Comparison of ENCODE assay signal across 7 cellular contexts in the genomic region with DNA sequence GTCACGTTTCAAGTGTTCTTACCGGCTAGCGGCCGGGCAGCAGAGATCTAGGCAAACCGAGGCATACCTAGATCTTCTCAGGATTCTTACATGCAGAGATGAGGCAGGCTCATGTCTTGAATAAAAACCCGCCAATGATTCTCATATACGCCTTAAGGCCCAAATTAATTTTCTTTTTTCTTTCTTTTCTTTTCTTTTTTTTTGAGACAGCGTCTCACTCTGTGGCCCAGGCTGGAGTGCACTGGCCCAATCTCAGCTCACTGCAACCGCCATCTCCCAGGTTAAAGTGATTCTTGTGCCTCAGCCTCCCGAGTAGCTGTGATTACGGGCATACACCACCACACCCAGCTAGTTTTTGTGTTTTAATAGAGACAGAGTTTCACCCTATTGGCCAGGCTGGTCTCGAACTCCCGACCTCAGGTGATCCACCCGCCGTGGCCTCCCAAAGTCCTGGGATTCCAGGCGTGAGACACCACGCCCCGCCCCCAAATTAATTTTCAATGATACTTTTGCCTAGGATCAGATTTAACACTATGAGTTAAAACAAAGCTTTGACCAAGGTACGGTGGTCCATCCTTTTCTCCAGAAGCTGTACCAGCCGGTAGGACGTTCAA. TPM values are rescaled to one million over a fixed set of nuclear protein-coding genes. Genes with fewer than 3 reads are reported as not detected.
DNase-seq lines count a peak whose midpoint lies in the region; ATAC-seq lines count a peak whose summit lies in the region.

No MANE protein-coding gene starts in this region.

- intact Hi-C loops in activated T-helper 1 cell treated with anti-CD3 and anti-CD28 coated beads, Interleukin-12 subunit alpha, Interleukin-12 subunit beta, Interleukin-2, Interleukin-4 antibody, amounts not matched to agents 30 ng/mL and 10 ng/mL and 1 ng/mL, durations not matched to agents 14 hours and 24 hours and 36 hours (cut with micrococcal nuclease), result loop anchor here (1.0 kb wide), 1 partner anchor 174 kb away; no protein-coding TSS in a partner anchor

- peaks cover 47% of the 10 kb centered on the region for H3K4me1 Mint-ChIP-seq in activated T-helper 1 cell treated with anti-CD3 and anti-CD28 coated beads, Interleukin-12 subunit alpha, Interleukin-12 subunit beta, Interleukin-2, Interleukin-4 antibody, amounts not matched to agents 30 ng/mL and 10 ng/mL and 1 ng/mL, durations not matched to agents 14 hours and 24 hours and 36 hours (ENCODE audit: low read depth)
- H3K4me1 Mint-ChIP-seq in stimulated activated naive B cell treated with anti-CD40 and anti-IgM and Interleukin-4, amounts not matched to agents 10 μg/mL and 1 μg/mL and 100 μg/mL, for 72 hours, result peaks cover 9 to 20% of the 10 kb centered on the region in 2 donors

- peaks cover 22% of the 10 kb centered on the region for H3K36me3 Mint-ChIP-seq in activated T-helper 1 cell treated with anti-CD3 and anti-CD28 coated beads, Interleukin-12 subunit alpha, Interleukin-12 subunit beta, Interleukin-2, Interleukin-4 antibody, amounts not matched to agents 30 ng/mL and 10 ng/mL and 1 ng/mL, durations not matched to agents 14 hours and 24 hours and 36 hours (ENCODE audit: low read depth)
- H3K36me3 Mint-ChIP-seq in stimulated activated naive B cell treated with anti-CD40 and anti-IgM and Interleukin-4, amounts not matched to agents 10 μg/mL and 1 μg/mL and 100 μg/mL, for 72 hours, result peaks cover 6 to 7% of the 10 kb centered on the region in 2 donors

- H3K9me3 ChIP-seq in iPS-18a (ENCODE audit: control insufficient read depth, low read depth, low read length), result no peaks in the 10 kb centered on the region

- no peaks in the 10 kb centered on the region for H3K36me3 ChIP-seq in iPS-18a (ENCODE audit: control insufficient read depth, low read depth, low read length)

- peak overlapping the region; percentile 99 for H3K27ac Mint-ChIP-seq in activated T-helper 1 cell treated with anti-CD3 and anti-CD28 coated beads, Interleukin-12 subunit alpha, Interleukin-12 subunit beta, Interleukin-2, Interleukin-4 antibody, amounts not matched to agents 30 ng/mL and 10 ng/mL and 1 ng/mL, durations not matched to agents 14 hours and 24 hours and 36 hours
- peak overlapping the region; percentile 95 for H3K27ac Mint-ChIP-seq in stimulated activated naive B cell treated with anti-CD40 and anti-IgM and Interleukin-4, amounts not matched to agents 10 μg/mL and 1 μg/mL and 100 μg/mL, for 72 hours

- no peaks in the 10 kb centered on the region for H3K27me3 ChIP-seq in iPS-18a (ENCODE audit: control insufficient read depth, insufficient read depth, low read length)

- ATAC-seq in HG02938 (IDR thresholded peaks at IDR 0.05; ENCODE audit: unreplicated experiment) (peak; percentile 1), HG02970 (IDR thresholded peaks at IDR 0.05; ENCODE audit: low FRiP score, unreplicated experiment) (no peak), HG02610 (IDR thresholded peaks at IDR 0.05; ENCODE audit: unreplicated experiment) (no peak)
- ATAC-seq in stimulated activated naive B cell treated with anti-CD40 and anti-IgM and Interleukin-4, amounts not matched to agents 10 μg/mL and 1 μg/mL and 100 μg/mL, for 72 hours (replicated peaks), result no peak

- H3K4me3 ChIP-seq in iPS-18a (ENCODE audit: low read length), result peak overlapping the region; percentile 75

- H3K4me1 ChIP-seq in iPS-18a (ENCODE audit: control insufficient read depth, low read depth, low read length), result peaks cover 5% of the 10 kb centered on the region

- DNase-seq in activated T-helper 1 cell treated with anti-CD3 and anti-CD28 coated beads, Interleukin-12 subunit alpha, Interleukin-12 subunit beta, Interleukin-2, Interleukin-4 antibody, amounts not matched to agents 30 ng/mL and 10 ng/mL and 1 ng/mL, durations not matched to agents 14 hours and 24 hours and 36 hours (ENCODE audit: low spot score), result no peak
- no peak for DNase-seq in stimulated activated naive B cell treated with anti-CD40 and anti-IgM and Interleukin-4, amounts not matched to agents 10 μg/mL and 1 μg/mL and 100 μg/mL, for 72 hours
- no peak for DNase-seq in DMS53 treated with DMSO at 0.1 percent for 48 hours (lab: John Stamatoyannopoulos, UW; ENCODE audit: unreplicated experiment)

- H3K9me3 Mint-ChIP-seq in activated T-helper 1 cell treated with anti-CD3 and anti-CD28 coated beads, Interleukin-12 subunit alpha, Interleukin-12 subunit beta, Interleukin-2, Interleukin-4 antibody, amounts not matched to agents 30 ng/mL and 10 ng/mL and 1 ng/mL, durations not matched to agents 14 hours and 24 hours and 36 hours, result no peaks in the 10 kb centered on the region
- no peaks in the 10 kb centered on the region for H3K9me3 Mint-ChIP-seq in stimulated activated naive B cell treated with anti-CD40 and anti-IgM and Interleukin-4, amounts not matched to agents 10 μg/mL and 1 μg/mL and 100 μg/mL, for 72 hours

- H3K9ac ChIP-seq in iPS-18a (ENCODE audit: low read length), result peak overlapping the region; percentile 54

- H3K4me3 Mint-ChIP-seq in activated T-helper 1 cell treated with anti-CD3 and anti-CD28 coated beads, Interleukin-12 subunit alpha, Interleukin-12 subunit beta, Interleukin-2, Interleukin-4 antibody, amounts not matched to agents 30 ng/mL and 10 ng/mL and 1 ng/mL, durations not matched to agents 14 hours and 24 hours and 36 hours, result peak overlapping the region; percentile 98
- peak overlapping the region; percentile 98 for H3K4me3 Mint-ChIP-seq in stimulated activated naive B cell treated with anti-CD40 and anti-IgM and Interleukin-4, amounts not matched to agents 10 μg/mL and 1 μg/mL and 100 μg/mL, for 72 hours

- H3K27me3 Mint-ChIP-seq in activated T-helper 1 cell treated with anti-CD3 and anti-CD28 coated beads, Interleukin-12 subunit alpha, Interleukin-12 subunit beta, Interleukin-2, Interleukin-4 antibody, amounts not matched to agents 30 ng/mL and 10 ng/mL and 1 ng/mL, durations not matched to agents 14 hours and 24 hours and 36 hours (ENCODE audit: insufficient read depth), result no peaks in the 10 kb centered on the region
- H3K27me3 Mint-ChIP-seq in stimulated activated naive B cell treated with anti-CD40 and anti-IgM and Interleukin-4, amounts not matched to agents 10 μg/mL and 1 μg/mL and 100 μg/mL, for 72 hours, result no peaks in the 10 kb centered on the region

- no peak overlapping the region for H3K27ac ChIP-seq in iPS-18a (ENCODE audit: low read length)

RNA-seq across cellular contexts. Expression of a gene that starts 1.5 kb away (rescaled TPM):
- total RNA-seq in activated T-helper 1 cell treated with anti-CD3 and anti-CD28 coated beads, Interleukin-12 subunit alpha, Interleukin-12 subunit beta, Interleukin-2, Interleukin-4 antibody, amounts not matched to agents 30 ng/mL and 10 ng/mL and 1 ng/mL, durations not matched to agents 14 hours and 24 hours and 36 hours, result 18.1 and 18.3 TPM in 2 replicates
